In genomic region chr3:7382293-7383033, GRCh38 we compare ENCODE assay signal across 15 cellular contexts.
DNase-seq lines count a peak whose midpoint lies in the region; ATAC-seq and TF ChIP-seq lines count a peak whose summit lies in the region.
"Had no signal": no experiment of that assay in that cellular context is flagged by ENCODE, and none has a peak within 500 bp of the region (broad histone marks: within the 10 kb centered on the region; RNA-seq: fewer than 3 reads in every experiment).

No MANE protein-coding gene starts in this region.

- H3K36me3 ChIP-seq in prostate gland = no peaks in the 10 kb centered on the region
- H3K36me3 ChIP-seq: spleen had no signal

- no peak for TF ChIP-seq CTCF in astrocyte of the spinal cord (IDR thresholded peaks at IDR 0.05; ENCODE audit: low read depth, low read length)
- TF ChIP-seq CTCF in prostate gland (IDR thresholded peaks at IDR 0.05) = no peak

- TF ChIP-seq POLR2A in prostate gland (IDR thresholded peaks at IDR 0.05) = no peak

- intact Hi-C loops in prostate gland (cut with DNase I) = loop anchor here (5.0 to 10.0 kb wide), 2 partner anchors 70 to 218 kb away; no protein-coding TSS in a partner anchor

- H3K4me3 ChIP-seq in astrocyte of the spinal cord (ENCODE audit: low read depth, low read length) = no peak overlapping the region
- H3K4me3 ChIP-seq in prostate gland = no peak overlapping the region
- H3K4me3 ChIP-seq: spleen, testis had no signal

- peaks cover 3% of the 10 kb centered on the region for H3K4me1 ChIP-seq in prostate gland (replicated peaks)
- H3K4me1 ChIP-seq: spleen, testis had no signal

- in situ Hi-C loops in astrocyte of the spinal cord (cut with HindIII; ENCODE audit: low sequenced_read_pairs) = no loop called here

- no peak for ATAC-seq in HG03378 (IDR thresholded peaks at IDR 0.05; ENCODE audit: unreplicated experiment)
- no peak for ATAC-seq in HG03439 (IDR thresholded peaks at IDR 0.05; ENCODE audit: unreplicated experiment)
- ATAC-seq in HG03432 (IDR thresholded peaks at IDR 0.05; ENCODE audit: unreplicated experiment) = no peak
- no peak for ATAC-seq in HG02759 (IDR thresholded peaks at IDR 0.05; ENCODE audit: unreplicated experiment)
- ATAC-seq: effector memory CD8-positive, alpha-beta T cell; natural killer cell had no signal

- H3K27ac ChIP-seq in prostate gland = peak overlapping the region in 1 of 2 donors; percentile 33
- H3K27ac ChIP-seq: spleen, testis had no signal

- 17% methylated on average over 3 of the region's 3 CpGs for WGBS in prostate gland

- DNase-seq in HT-29 (ENCODE audit: low spot score) = peak; percentile 63
- DNase-seq in astrocyte of the spinal cord (ENCODE audit: low read depth, low spot score) = peak; percentile 95
- DNase-seq in glomerular visceral epithelial cell (ENCODE audit: extremely low spot score) = peak; percentile 1
- peak; percentile 75 for DNase-seq in prostate gland (ENCODE audit: low spot score)
- DNase-seq: activated T-cell treated with anti-CD3 and anti-CD28 coated beads, Interleukin-2, amount 50 U/mL, for 1 hour; CD4-positive, CD25-positive, alpha-beta regulatory T cell; effector memory CD8-positive, alpha-beta T cell; natural killer cell; NCI-H1436 treated with DMSO at 0.1 percent for 48 hours; spleen; testis had no signal

- no peaks in the 10 kb centered on the region for H3K27me3 ChIP-seq in prostate gland (replicated peaks; ENCODE audit: insufficient read depth)
- H3K27me3 ChIP-seq: spleen, testis had no signal

- no peaks in the 10 kb centered on the region for H3K9me3 ChIP-seq in prostate gland
- H3K9me3 ChIP-seq: spleen, testis had no signal

Comparison
In these comparisons a context has a peak if more than half of its experiments do, and no peak if none do; other contexts are left out.
1. DNase-seq: peak in every context shown above with its lines; median percentile 95 in astrocyte of the spinal cord; 75 in prostate gland; 63 in HT-29; 1 in glomerular visceral epithelial cell.